ENCODE assay signal across 1 cellular context in the genomic region with DNA sequence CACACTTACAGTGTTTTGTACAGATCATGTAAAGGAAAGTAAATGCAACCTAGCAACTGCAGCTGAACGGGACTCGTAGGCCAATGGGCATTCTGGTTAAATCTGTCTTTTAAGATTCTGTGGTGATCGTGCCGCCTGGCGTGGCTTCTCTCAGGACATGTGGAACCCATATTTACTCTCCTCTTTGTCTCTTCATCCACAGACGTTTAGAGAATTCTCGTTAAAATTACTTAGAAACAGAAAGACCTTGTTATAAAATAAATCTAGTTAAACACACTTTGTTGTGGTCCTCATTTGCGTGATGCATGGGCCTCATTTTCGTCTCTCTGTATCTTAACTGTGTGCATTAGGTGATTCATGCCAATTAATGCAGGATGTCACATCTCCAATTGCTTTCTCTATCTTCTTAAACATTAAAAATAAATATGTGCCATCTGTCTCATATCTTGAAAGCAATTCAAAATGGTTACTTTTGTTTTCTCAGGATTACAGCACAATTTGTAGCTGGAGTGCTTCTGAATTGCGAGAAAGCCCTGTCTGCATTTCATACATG.
TF ChIP-seq lines count a peak whose summit lies in the region.

No MANE protein-coding gene starts in this region.

TF ChIP-seq in IMR-90, 13 proteins besides CTCF, POLR2A, EP300 and RAD21 (continued from another document):
- TF ChIP-seq MXI1 (IDR thresholded peaks at IDR 0.05; ENCODE audit: borderline replicate concordance, low read depth, low read length) (no peak), FOS (IDR thresholded peaks at IDR 0.05; ENCODE audit: low read depth, low read length) (no peak), CHD1 (IDR thresholded peaks at IDR 0.05; ENCODE audit: low read depth, low read length) (no peak), RCOR1 (IDR thresholded peaks at IDR 0.05; ENCODE audit: insufficient replicate concordance, low read length) (no peak), MAFK (IDR thresholded peaks at IDR 0.05; ENCODE audit: low read depth, low read length) (no peak)
- TF ChIP-seq, protein P1, sequence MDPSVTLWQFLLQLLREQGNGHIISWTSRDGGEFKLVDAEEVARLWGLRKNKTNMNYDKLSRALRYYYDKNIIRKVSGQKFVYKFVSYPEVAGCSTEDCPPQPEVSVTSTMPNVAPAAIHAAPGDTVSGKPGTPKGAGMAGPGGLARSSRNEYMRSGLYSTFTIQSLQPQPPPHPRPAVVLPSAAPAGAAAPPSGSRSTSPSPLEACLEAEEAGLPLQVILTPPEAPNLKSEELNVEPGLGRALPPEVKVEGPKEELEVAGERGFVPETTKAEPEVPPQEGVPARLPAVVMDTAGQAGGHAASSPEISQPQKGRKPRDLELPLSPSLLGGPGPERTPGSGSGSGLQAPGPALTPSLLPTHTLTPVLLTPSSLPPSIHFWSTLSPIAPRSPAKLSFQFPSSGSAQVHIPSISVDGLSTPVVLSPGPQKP (IDR thresholded peaks at IDR 0.05; ENCODE audit: borderline replicate concordance, low read depth, low read length), result no peak
